In genomic region chr12:1782215-1782614, GRCh38 we compare ENCODE assay signal across 27 cellular contexts. TPM values are rescaled to one million over a fixed set of nuclear protein-coding genes. Genes with fewer than 3 reads are reported as not detected.
"Had no signal": no experiment of that assay in that cellular context is flagged by ENCODE, and none has a peak within 500 bp of the region (broad histone marks: within the 10 kb centered on the region; RNA-seq: fewer than 3 reads in every experiment).

No MANE protein-coding gene starts in this region.

- H2AFZ ChIP-seq: hepatocyte, neural progenitor cell had no signal

- FAIRE-seq: keratinocyte had no signal

- H3K36me3 ChIP-seq: brain microvascular endothelial cell, neural progenitor cell had no signal

- H3K27me3 ChIP-seq: brain microvascular endothelial cell, hepatocyte, neural progenitor cell had no signal

- H3K9ac ChIP-seq: neural progenitor cell had no signal

- H3K27me3 Mint-ChIP-seq: activated CD4-positive, alpha-beta T cell treated with anti-CD3 and anti-CD28 coated beads for 36 hours; activated naive CD8-positive, alpha-beta T cell treated with anti-CD3 and anti-CD28 coated beads for 36 hours; memory B cell; naive thymus-derived CD4-positive, alpha-beta T cell; stimulated activated naive CD8-positive, alpha-beta T cell treated with anti-CD3 and anti-CD28 coated beads, Interleukin-15, amount 100 ng/mL, for 72 hours; T-cell had no signal

- H3K4me3 Mint-ChIP-seq: activated CD4-positive, alpha-beta T cell treated with anti-CD3 and anti-CD28 coated beads for 36 hours; activated naive CD8-positive, alpha-beta T cell treated with anti-CD3 and anti-CD28 coated beads for 36 hours; memory B cell; naive thymus-derived CD4-positive, alpha-beta T cell; neural progenitor cell; stimulated activated naive CD8-positive, alpha-beta T cell treated with anti-CD3 and anti-CD28 coated beads, Interleukin-15, amount 100 ng/mL, for 72 hours; T-cell; WTC11 had no signal

- DNase-seq: activated CD4-positive, alpha-beta T cell treated with anti-CD3 and anti-CD28 coated beads for 36 hours; activated CD4-positive, alpha-beta T cell treated with anti-CD3 and anti-CD28 coated beads, Interleukin-2, amount 50 U/mL, for 48 hours; activated naive CD8-positive, alpha-beta T cell treated with anti-CD3 and anti-CD28 coated beads for 36 hours; aorta; brain microvascular endothelial cell; cerebellar nuclear complex; effector CD8-positive, alpha-beta T cell; left ventricle myocardium inferior; naive thymus-derived CD4-positive, alpha-beta T cell; psoas muscle; right cardiac atrium; stimulated activated CD4-positive, alpha-beta T cell treated with anti-CD3 and anti-CD28 coated beads, Interleukin-15, amount 100 ng/mL, for 24 hours; stimulated activated CD4-positive, alpha-beta T cell treated with anti-CD3 and anti-CD28 coated beads, Interleukin-2, amount 100 ng/mL, for 48 hours; stimulated activated naive CD8-positive, alpha-beta T cell treated with anti-CD3 and anti-CD28 coated beads, Interleukin-15, amount 100 ng/mL, for 72 hours; T-cell had no signal

- ATAC-seq: activated CD4-positive, alpha-beta T cell treated with anti-CD3 and anti-CD28 coated beads for 36 hours; naive thymus-derived CD4-positive, alpha-beta T cell; right cardiac atrium; SK-N-SH treated with all-trans-retinoic acid at 6 μM for 48 hours; stimulated activated naive CD8-positive, alpha-beta T cell treated with anti-CD3 and anti-CD28 coated beads, Interleukin-15, amount 100 ng/mL, for 72 hours; T-cell; WTC11 had no signal

- H3K27ac ChIP-seq: brain microvascular endothelial cell, hepatocyte, left ventricle myocardium inferior, neural progenitor cell, psoas muscle, skin epidermis had no signal

- H3K4me3 ChIP-seq: hepatocyte, left ventricle myocardium inferior, neural progenitor cell, psoas muscle, skin epidermis had no signal

- H3K9me3 Mint-ChIP-seq: activated naive CD8-positive, alpha-beta T cell treated with anti-CD3 and anti-CD28 coated beads for 36 hours; memory B cell; naive thymus-derived CD4-positive, alpha-beta T cell; neural progenitor cell; stimulated activated naive CD8-positive, alpha-beta T cell treated with anti-CD3 and anti-CD28 coated beads, Interleukin-15, amount 100 ng/mL, for 72 hours; T-cell; WTC11 had no signal

- H3K4me1 Mint-ChIP-seq: activated CD4-positive, alpha-beta T cell treated with anti-CD3 and anti-CD28 coated beads for 36 hours; activated naive CD8-positive, alpha-beta T cell treated with anti-CD3 and anti-CD28 coated beads for 36 hours; memory B cell; stimulated activated naive CD8-positive, alpha-beta T cell treated with anti-CD3 and anti-CD28 coated beads, Interleukin-15, amount 100 ng/mL, for 72 hours had no signal

- H3K27ac Mint-ChIP-seq: activated CD4-positive, alpha-beta T cell treated with anti-CD3 and anti-CD28 coated beads for 36 hours; activated naive CD8-positive, alpha-beta T cell treated with anti-CD3 and anti-CD28 coated beads for 36 hours; memory B cell; neural progenitor cell; stimulated activated naive CD8-positive, alpha-beta T cell treated with anti-CD3 and anti-CD28 coated beads, Interleukin-15, amount 100 ng/mL, for 72 hours; T-cell; WTC11 had no signal

- H3K4me2 ChIP-seq: hepatocyte, neural progenitor cell had no signal

- H3K9me3 ChIP-seq: left ventricle myocardium inferior, psoas muscle had no signal

RNA-seq across cellular contexts. Expression of gene LRTM2, which starts 38.1 kb away (rescaled TPM):
- total RNA-seq: activated CD4-positive, alpha-beta T cell treated with anti-CD3 and anti-CD28 coated beads for 36 hours; activated naive CD8-positive, alpha-beta T cell treated with anti-CD3 and anti-CD28 coated beads for 36 hours; aorta; fibroblast of villous mesenchyme; glomerular endothelial cell; hepatocyte; left ventricle myocardium inferior; mucosa of gallbladder; osteocyte; psoas muscle; right cardiac atrium; T-cell; urinary bladder had no signal
- polyA plus RNA-seq: aorta; hepatocyte; keratinocyte; naive thymus-derived CD4-positive, alpha-beta T cell; psoas muscle; right cardiac atrium; urinary bladder had no signal
